Comparison of ENCODE assay signal across 8 cellular contexts in genomic region chr7:32479574-32480200, GRCh38. TPM values are rescaled to one million over a fixed set of nuclear protein-coding genes. Genes with fewer than 3 reads are reported as not detected.
DNase-seq lines count a peak whose midpoint lies in the region; ATAC-seq and TF ChIP-seq lines count a peak whose summit lies in the region.

No MANE protein-coding gene starts in this region.

- H3K27ac ChIP-seq in AG04450 (ENCODE audit: low read depth, low read length), result no peak overlapping the region
- no peak overlapping the region for H3K27ac ChIP-seq in smooth muscle cell (ENCODE audit: low read depth)

- no peak overlapping the region for H3K4me2 ChIP-seq in smooth muscle cell

- ATAC-seq in GM21390 (IDR thresholded peaks at IDR 0.05; ENCODE audit: unreplicated experiment), result no peak

- TF ChIP-seq CTCF in AG04450 (IDR thresholded peaks at IDR 0.05; ENCODE audit: low read depth, low read length), result peak; percentile 94
- TF ChIP-seq CTCF in GM12865 (IDR thresholded peaks at IDR 0.05; ENCODE audit: insufficient read depth, low read depth, low read length, missing control alignments), result peak; percentile 86
- peak; percentile 95 for TF ChIP-seq CTCF in fibroblast of the aortic adventitia (IDR thresholded peaks at IDR 0.05; ENCODE audit: insufficient read depth, low read length)
- TF ChIP-seq CTCF in smooth muscle cell (IDR thresholded peaks at IDR 0.05; ENCODE audit: borderline replicate concordance, insufficient read depth, poor library complexity, severe bottlenecking), result peak; percentile 62

- no peak overlapping the region for H3K4me3 ChIP-seq in AG04450 (ENCODE audit: low read depth, low read length)
- no peak overlapping the region for H3K4me3 ChIP-seq in GM12865 (ENCODE audit: low read depth, low read length)
- no peak overlapping the region for H3K4me3 ChIP-seq in fibroblast of the aortic adventitia (ENCODE audit: low read depth, low read length)
- no peak overlapping the region for H3K4me3 ChIP-seq in smooth muscle cell

- H2AFZ ChIP-seq in smooth muscle cell (ENCODE audit: low read depth), result no peak overlapping the region

- no peak overlapping the region for H3K9ac ChIP-seq in smooth muscle cell (ENCODE audit: low read depth)

- no peaks in the 10 kb centered on the region for H3F3A ChIP-seq in smooth muscle cell (ENCODE audit: low read depth)

- H3K36me3 ChIP-seq in smooth muscle cell (ENCODE audit: low read depth), result no peaks in the 10 kb centered on the region

- POLR2A ChIA-PET in AG04450 (lab: Yijun Ruan, JAX), result no interaction called here

- in situ Hi-C loops in SK-MEL-5 (cut with HindIII; ENCODE audit: low pct_unique_long_range_greater_than_20kb, low sequenced_read_pairs), result no loop called here

- no peaks in the 10 kb centered on the region for H3K79me2 ChIP-seq in smooth muscle cell (ENCODE audit: low read depth)

- DNase-seq in AG04450 (ENCODE audit: low read depth, low spot score) (peak; percentile 43), GM12865 (ENCODE audit: low read depth) (peak; percentile 59), NAMALWA (ENCODE audit: low spot score) (peak; percentile 72), SK-MEL-5 (ENCODE audit: low read depth, low spot score) (peak; percentile 81), fibroblast of the aortic adventitia (ENCODE audit: low read depth) (peak; percentile 79), smooth muscle cell (lab: John Stamatoyannopoulos, UW; ENCODE audit: unreplicated experiment) (no peak), NK-92 (lab: John Stamatoyannopoulos, UW; ENCODE audit: unreplicated experiment) (no peak)

- H4K20me1 ChIP-seq in smooth muscle cell (ENCODE audit: low read depth), result no peaks in the 10 kb centered on the region

- no peaks in the 10 kb centered on the region for H3K4me1 ChIP-seq in smooth muscle cell (ENCODE audit: low read depth)

- no peaks in the 10 kb centered on the region for H3K9me3 ChIP-seq in AG04450 (ENCODE audit: control insufficient read depth, insufficient read depth, low read length)
- H3K9me3 ChIP-seq in smooth muscle cell (replicated peaks; ENCODE audit: low read depth), result no peaks in the 10 kb centered on the region

- CTCF ChIA-PET in AG04450 (lab: Charles Lee), result interaction anchor here (0.5 to 6.2 kb wide), 22 partner anchors 10 to 1921 kb away, joined by 3 to 114 read pairs (median 4); partner anchors contain the start of gene LSM5

- WGBS in smooth muscle cell (ENCODE audit: low lambda C conversion rate), result 85% methylated on average over 2 of the region's 2 CpGs

- no peaks in the 10 kb centered on the region for H3K27me3 ChIP-seq in AG04450 (ENCODE audit: control insufficient read depth, insufficient read depth, low read length)
- no peaks in the 10 kb centered on the region for H3K27me3 ChIP-seq in smooth muscle cell (ENCODE audit: low read depth)

RNA-seq across cellular contexts. Expression of gene LSM5, which starts 10.5 kb away (rescaled TPM):
- polyA plus RNA-seq in AG04450 (2011; rRNA removed), result 22.6 and 36.7 TPM in 2 replicates
- 4.2 and 6.5 TPM in 2 replicates for polyA minus RNA-seq in AG04450 (2011; rRNA and poly(A)+ RNA removed)
- 86.8 and 104 TPM in 2 replicates for total RNA-seq in SK-MEL-5 (2014; rRNA removed; shearing (Covaris generic))
- polyA plus RNA-seq in SK-MEL-5 (2015; cell fraction: cytosol; rRNA removed), result 40.1 and 51.8 TPM in 2 replicates
- polyA plus RNA-seq in SK-MEL-5 (2015; cell fraction: nucleus; rRNA removed), result 40.6 and 46.5 TPM in 2 replicates
- 50.8 and 64.9 TPM in 2 replicates for total RNA-seq in fibroblast of the aortic adventitia (ENCODE audit: low replicate concordance)
- 65.0 and 70.0 TPM in 2 replicates for total RNA-seq in smooth muscle cell
- 89.6 and 98.1 TPM in 2 replicates for polyA plus RNA-seq in smooth muscle cell

RNA-seq across cellular contexts. Expression of gene AVL9, which starts 15.6 kb away (rescaled TPM):
- polyA plus RNA-seq in AG04450 (2011; rRNA removed), result 17.4 and 21.7 TPM in 2 replicates
- polyA minus RNA-seq in AG04450 (2011; rRNA and poly(A)+ RNA removed), result 20.8 and 27.5 TPM in 2 replicates
- total RNA-seq in SK-MEL-5 (2014; rRNA removed; shearing (Covaris generic)), result 59.8 and 101 TPM in 2 replicates
- 36.2 and 55.9 TPM in 2 replicates for polyA plus RNA-seq in SK-MEL-5 (2015; cell fraction: cytosol; rRNA removed)
- 47.4 and 54.6 TPM in 2 replicates for polyA plus RNA-seq in SK-MEL-5 (2015; cell fraction: nucleus; rRNA removed)
- total RNA-seq in fibroblast of the aortic adventitia (ENCODE audit: low replicate concordance), result 16.2 and 26.9 TPM in 2 replicates
- total RNA-seq in smooth muscle cell, result 26.0 and 32.3 TPM in 2 replicates
- polyA plus RNA-seq in smooth muscle cell, result 12.2 and 13.1 TPM in 2 replicates

Comparison
In these comparisons a context has a peak if more than half of its experiments do, and no peak if none do; other contexts are left out.
1. DNase-seq: peak in AG04450 (single experiment), GM12865 (single experiment), NAMALWA (single experiment), SK-MEL-5 (single experiment) and fibroblast of the aortic adventitia (single experiment); none in smooth muscle cell (single experiment) and NK-92 (single experiment).
2. Peak in every context shown above with its lines, with median percentiles within 50 percentile points of each other: CTCF ChIP-seq.